In the genomic region with DNA sequence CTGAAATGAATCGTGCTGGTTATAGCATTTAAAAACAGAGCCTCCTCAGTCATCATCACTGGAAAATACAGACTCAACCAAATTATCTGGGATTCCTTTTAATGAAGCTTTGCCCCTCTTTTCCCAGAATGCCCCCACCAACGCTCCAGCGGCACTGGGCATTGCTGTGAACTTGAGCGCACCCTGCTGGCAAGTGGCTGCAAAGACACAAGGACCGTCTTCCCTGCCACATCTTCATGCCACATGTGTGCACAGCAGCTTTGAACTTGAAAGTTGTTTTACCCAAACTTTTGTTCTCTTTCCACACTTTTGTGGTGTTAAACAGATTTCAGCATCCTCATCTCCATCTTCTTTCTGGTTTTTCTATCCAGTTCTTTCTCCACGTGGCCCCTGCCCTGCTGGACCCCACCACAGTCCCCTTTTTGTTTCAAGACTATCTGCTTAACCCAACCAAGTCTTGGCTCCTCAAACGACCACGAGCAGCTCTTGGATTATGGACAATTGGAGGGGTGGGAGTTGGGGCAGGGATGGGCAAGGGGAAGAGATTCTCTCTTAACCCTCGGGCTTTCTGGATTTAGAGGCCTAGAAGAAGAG, we compare ENCODE assay signal across 9 cellular contexts. TPM values are rescaled to one million over a fixed set of nuclear protein-coding genes. Genes with fewer than 3 reads are reported as not detected.
DNase-seq lines count a peak whose midpoint lies in the region; ATAC-seq and TF ChIP-seq lines count a peak whose summit lies in the region.
"Had no signal": no experiment of that assay in that cellular context is flagged by ENCODE, and none has a peak within 500 bp of the region (broad histone marks: within the 10 kb centered on the region; RNA-seq: fewer than 3 reads in every experiment).

No MANE protein-coding gene starts in this region.

- no TSS peak for BruUV-seq in Caco-2 (replicated peaks; lab: Mats Ljungman, UMichigan)

- no peaks in the 10 kb centered on the region for H3K9me3 ChIP-seq in Caco-2
- no peaks in the 10 kb centered on the region for H3K9me3 ChIP-seq in T-helper 17 cell (ENCODE audit: control insufficient read depth, low read length, poor library complexity, severe bottlenecking)

- CTCF ChIA-PET in Caco-2 (lab: Charles Lee), result interaction anchor here (0.6 to 1.8 kb wide), 5 partner anchors 17 to 1141 kb away, joined by 3 to 10 read pairs (median 4); no protein-coding TSS in a partner anchor

- H3K27ac Mint-ChIP-seq in Caco-2 (ENCODE audit: unreplicated experiment) (no peak overlapping the region), T-helper 17 cell (no peak overlapping the region)
- H3K27ac Mint-ChIP-seq: stimulated activated naive B cell treated with anti-CD40 and anti-IgM and Interleukin-4, amounts not matched to agents 10 μg/mL and 1 μg/mL and 100 μg/mL, for 72 hours had no signal

- H3K27me3 Mint-ChIP-seq in Caco-2 (ENCODE audit: insufficient read depth, unreplicated experiment) (peaks cover 4% of the 10 kb centered on the region), T-helper 17 cell (peaks cover 86% of the 10 kb centered on the region)

- ATAC-seq in GM19395 (IDR thresholded peaks at IDR 0.05; ENCODE audit: unreplicated experiment) (peak; percentile 74), T-helper 17 cell (peak; percentile 71)

- H3K9me3 Mint-ChIP-seq in Caco-2 (ENCODE audit: unreplicated experiment), result no peaks in the 10 kb centered on the region
- H3K9me3 Mint-ChIP-seq: stimulated activated naive B cell treated with anti-CD40 and anti-IgM and Interleukin-4, amounts not matched to agents 10 μg/mL and 1 μg/mL and 100 μg/mL, for 72 hours had no signal

- no peak overlapping the region for H3K4me3 ChIP-seq in Caco-2 (ENCODE audit: low read depth, low read length)
- no peak overlapping the region for H3K4me3 ChIP-seq in brain microvascular endothelial cell (ENCODE audit: low read depth, low read length)

- intact Hi-C loops in Caco-2 (cut with micrococcal nuclease; ENCODE audit: unreplicated experiment), result loop anchor here (1.0 to 5.0 kb wide), 5 partner anchors 62 to 255 kb away; no protein-coding TSS in a partner anchor

- H3K4me1 Mint-ChIP-seq in Caco-2 (ENCODE audit: low read depth, unreplicated experiment), result no peaks in the 10 kb centered on the region
- H3K4me1 Mint-ChIP-seq in T-helper 17 cell, result peaks cover 7% of the 10 kb centered on the region

- no peak overlapping the region for H3K27ac ChIP-seq in brain microvascular endothelial cell

- H3K36me3 ChIP-seq in Caco-2 (ENCODE audit: control insufficient read depth, insufficient read depth, low read length) (no peaks in the 10 kb centered on the region), brain microvascular endothelial cell (replicated peaks) (no peaks in the 10 kb centered on the region)

- H3K4me3 Mint-ChIP-seq in Caco-2 (ENCODE audit: unreplicated experiment) (no peak overlapping the region), T-helper 17 cell (no peak overlapping the region)
- H3K4me3 Mint-ChIP-seq: stimulated activated naive B cell treated with anti-CD40 and anti-IgM and Interleukin-4, amounts not matched to agents 10 μg/mL and 1 μg/mL and 100 μg/mL, for 72 hours had no signal

- H3K36me3 Mint-ChIP-seq in Caco-2 (ENCODE audit: insufficient read depth, unreplicated experiment) (no peaks in the 10 kb centered on the region), T-helper 17 cell (ENCODE audit: low read depth) (peaks cover 12% of the 10 kb centered on the region)
- H3K36me3 Mint-ChIP-seq: stimulated activated naive B cell treated with anti-CD40 and anti-IgM and Interleukin-4, amounts not matched to agents 10 μg/mL and 1 μg/mL and 100 μg/mL, for 72 hours had no signal

- TF ChIP-seq CTCF in Caco-2 (IDR thresholded peaks at IDR 0.05; ENCODE audit: insufficient read depth in 1 of 2, low read depth in 1 of 2, low read length in 1 of 2, severe bottlenecking in 1 of 2, unreplicated experiment in 1 of 2) (peak; percentile 86 to 90), brain microvascular endothelial cell (IDR thresholded peaks at IDR 0.05; ENCODE audit: low read depth, low read length, missing control alignments) (peak; percentile 94)

- no peaks in the 10 kb centered on the region for H3K4me1 ChIP-seq in Caco-2

- in situ Hi-C loops in KBM-7 (cut with MboI; ENCODE audit: low pct_unique_long_range_greater_than_20kb, low sequenced_read_pairs) (no loop called here), brain microvascular endothelial cell (cut with HindIII; ENCODE audit: low pct_ligation_motif_present, low sequenced_read_pairs) (no loop called here)

- no peaks in the 10 kb centered on the region for H3K27me3 ChIP-seq in Caco-2 (replicated peaks; ENCODE audit: control insufficient read depth, insufficient read depth, low read length)
- H3K27me3 ChIP-seq in brain microvascular endothelial cell (replicated peaks), result peaks cover 9% of the 10 kb centered on the region

- POLR2A ChIA-PET in Caco-2 (lab: Charles Lee), result no interaction called here

- DNase-seq in Caco-2 (peak in 1 of 2 experiments; percentile 63), KBM-7 (peak; percentile 55), T-helper 17 cell (peak; percentile 32 to 51 (median 33)), brain microvascular endothelial cell (peak; percentile 22), kidney glomerular epithelial cell (lab: John Stamatoyannopoulos, UW) (peak; percentile 43), dedifferentiated amniotic fluid mesenchymal stem cell (ENCODE audit: extremely low spot score) (no peak)
- DNase-seq in stimulated activated CD4-positive, alpha-beta T cell treated with anti-CD3 and anti-CD28 coated beads, TNF-alpha, amount 100 ng/mL, for 4 hours (ENCODE audit: low read depth in 3 of 3), result peak; percentile 11 to 31 (median 19)
- DNase-seq: stimulated activated naive B cell treated with anti-CD40 and anti-IgM and Interleukin-4, amounts not matched to agents 10 μg/mL and 1 μg/mL and 100 μg/mL, for 72 hours had no signal

RNA-seq across cellular contexts. Expression of gene LMX1A, which starts 12.8 kb away (rescaled TPM):
- total RNA-seq in Caco-2 (2022), result not detected in 2 replicates
- not detected for total RNA-seq in T-helper 17 cell
